36 cellular contexts compared by ENCODE assay signal in genomic region chr1:114231301-114231700, GRCh38.
"Had no signal": no experiment of that assay in that cellular context is flagged by ENCODE, and none has a peak within 500 bp of the region (broad histone marks: within the 10 kb centered on the region; RNA-seq: fewer than 3 reads in every experiment).

No MANE protein-coding gene starts in this region.

- H3K27me3 Mint-ChIP-seq: activated CD8-positive, alpha-beta memory T cell treated with anti-CD3 and anti-CD28 coated beads, Interleukin-2, amount 10 ng/mL, durations not matched to agents 7 days and 5 days; activated naive CD8-positive, alpha-beta T cell treated with anti-CD3 and anti-CD28 coated beads for 36 hours; activated naive CD8-positive, alpha-beta T cell treated with anti-CD3 and anti-CD28 coated beads, Interleukin-2, amount 50 U/mL, for 24 hours; brain had no signal

- H3K9me3 ChIP-seq: adrenal gland, breast epithelium, gastrocnemius medialis had no signal

- ATAC-seq: activated CD4-positive, CD25-positive, alpha-beta regulatory T cell treated with anti-CD3 and anti-CD28 coated beads, Interleukin-2, amount 50 U/mL, for 24 hours; activated CD8-positive, alpha-beta memory T cell treated with anti-CD3 and anti-CD28 coated beads, Interleukin-2, amount 10 ng/mL, durations not matched to agents 7 days and 5 days; activated CD8-positive, alpha-beta T cell treated with anti-CD3 and anti-CD28 coated beads, Interleukin-2, amount 10 ng/mL, durations not matched to agents 7 days and 5 days; activated naive CD8-positive, alpha-beta T cell treated with anti-CD3 and anti-CD28 coated beads, Interleukin-2, amount 50 U/mL, for 24 hours; esophagus mucosa; foreskin keratinocyte; gastrocnemius medialis; T-helper 17 cell had no signal

- H3K4me1 ChIP-seq: adrenal gland, breast epithelium, foreskin keratinocyte had no signal

- H3K27ac ChIP-seq: adrenal gland, breast epithelium, cardiac muscle cell, coronary artery, dorsolateral prefrontal cortex, foreskin keratinocyte, gastrocnemius medialis, WERI-Rb-1 had no signal

- H3K27ac Mint-ChIP-seq: activated B cell treated with CpG ODN at 0.5 μM for 24 hours; activated CD4-positive, alpha-beta memory T cell treated with anti-CD3 and anti-CD28 coated beads for 36 hours; activated CD8-positive, alpha-beta memory T cell treated with anti-CD3 and anti-CD28 coated beads, Interleukin-2, amount 10 ng/mL, durations not matched to agents 7 days and 5 days; activated CD8-positive, alpha-beta T cell treated with anti-CD3 and anti-CD28 coated beads, Interleukin-2, amount 10 ng/mL, durations not matched to agents 7 days and 5 days; activated naive CD4-positive, alpha-beta T cell treated with anti-CD3 and anti-CD28 coated beads for 36 hours; activated naive CD4-positive, alpha-beta T cell treated with anti-CD3 and anti-CD28 coated beads, Interleukin-2, amount 50 U/mL, for 24 hours; activated naive CD8-positive, alpha-beta T cell treated with anti-CD3 and anti-CD28 coated beads for 36 hours; activated naive CD8-positive, alpha-beta T cell treated with anti-CD3 and anti-CD28 coated beads, Interleukin-2, amount 50 U/mL, for 24 hours; activated T-helper 1 cell treated with anti-CD3 and anti-CD28 coated beads, Interleukin-12 subunit alpha, Interleukin-12 subunit beta, Interleukin-2, Interleukin-4 antibody, amounts not matched to agents 30 ng/mL and 10 ng/mL and 1 ng/mL, durations not matched to agents 14 hours and 24 hours and 36 hours; activated T-helper 2 cell treated with anti-CD3 and anti-CD28 coated beads, Interferon-gamma antibody, Interleukin-2, Interleukin-4, amounts not matched to agents 10 μg/mL and 5 μg/mL and 100 μg/mL, durations not matched to agents 14 hours and 24 hours and 36 hours; dendritic cell treated with granulocyte-macrophage colony-stimulating factor and Interleukin-4, amounts not matched to agents 40 ng/mL and 50 ng/mL, for 4 days; endodermal cell; T-helper 17 cell; T-helper 2 cell treated with Interferon-gamma antibody and Interleukin-4, amounts not matched to agents 5 μg/mL and 100 μg/mL, for 36 hours had no signal

- H3K36me3 ChIP-seq: adrenal gland, breast epithelium, cardiac muscle cell, gastrocnemius medialis, WERI-Rb-1 had no signal

- H3K4me3 Mint-ChIP-seq: activated B cell treated with CpG ODN at 0.5 μM for 24 hours; activated CD4-positive, alpha-beta memory T cell treated with anti-CD3 and anti-CD28 coated beads for 36 hours; activated CD8-positive, alpha-beta memory T cell treated with anti-CD3 and anti-CD28 coated beads, Interleukin-2, amount 10 ng/mL, durations not matched to agents 7 days and 5 days; activated CD8-positive, alpha-beta T cell treated with anti-CD3 and anti-CD28 coated beads, Interleukin-2, amount 10 ng/mL, durations not matched to agents 7 days and 5 days; activated naive CD4-positive, alpha-beta T cell treated with anti-CD3 and anti-CD28 coated beads for 36 hours; activated naive CD4-positive, alpha-beta T cell treated with anti-CD3 and anti-CD28 coated beads, Interleukin-2, amount 50 U/mL, for 24 hours; activated naive CD8-positive, alpha-beta T cell treated with anti-CD3 and anti-CD28 coated beads for 36 hours; activated naive CD8-positive, alpha-beta T cell treated with anti-CD3 and anti-CD28 coated beads, Interleukin-2, amount 50 U/mL, for 24 hours; activated T-helper 1 cell treated with anti-CD3 and anti-CD28 coated beads, Interleukin-12 subunit alpha, Interleukin-12 subunit beta, Interleukin-2, Interleukin-4 antibody, amounts not matched to agents 30 ng/mL and 10 ng/mL and 1 ng/mL, durations not matched to agents 14 hours and 24 hours and 36 hours; brain; dendritic cell treated with granulocyte-macrophage colony-stimulating factor and Interleukin-4, amounts not matched to agents 40 ng/mL and 50 ng/mL, for 4 days; endodermal cell; T-helper 17 cell; T-helper 2 cell treated with Interferon-gamma antibody and Interleukin-4, amounts not matched to agents 5 μg/mL and 100 μg/mL, for 36 hours had no signal

- H3K4me3 ChIP-seq: adrenal gland, breast epithelium, cardiac muscle cell, coronary artery, dorsolateral prefrontal cortex, gastrocnemius medialis had no signal

- DNase-seq: activated B cell treated with CpG ODN at 0.5 μM for 24 hours; activated CD4-positive, alpha-beta memory T cell treated with anti-CD3 and anti-CD28 coated beads for 36 hours; activated CD4-positive, alpha-beta T cell treated with anti-CD3 and anti-CD28 coated beads for 48 hours; activated CD8-positive, alpha-beta memory T cell treated with anti-CD3 and anti-CD28 coated beads, Interleukin-2, amount 10 ng/mL, durations not matched to agents 7 days and 5 days; activated CD8-positive, alpha-beta memory T cell treated with anti-CD3 and anti-CD28 coated beads, Interleukin-2, amount 50 U/mL, for 4 hours; activated CD8-positive, alpha-beta T cell treated with anti-CD3 and anti-CD28 coated beads, Interleukin-2, amount 10 ng/mL, durations not matched to agents 7 days and 5 days; activated effector memory CD4-positive, alpha-beta T cell treated with anti-CD3 and anti-CD28 coated beads, Interleukin-2, amount 50 U/mL, for 16 hours; activated naive CD4-positive, alpha-beta T cell treated with anti-CD3 and anti-CD28 coated beads for 36 hours; activated naive CD8-positive, alpha-beta T cell treated with anti-CD3 and anti-CD28 coated beads for 36 hours; activated naive CD8-positive, alpha-beta T cell treated with anti-CD3 and anti-CD28 coated beads, Interleukin-2, amount 50 U/mL, for 24 hours; activated T-cell treated with anti-CD3 and anti-CD28 coated beads, Interleukin-2, amount 50 U/mL, for 1 hour; activated T-cell treated with anti-CD3 and anti-CD28 coated beads, Interleukin-2, amount 50 U/mL, for 48 hours; adrenal gland; amygdala; aorta; central memory CD4-positive, alpha-beta T cell; dorsolateral prefrontal cortex; effector memory CD4-positive, alpha-beta T cell; endodermal cell; foreskin keratinocyte; gastrocnemius medialis; T-helper 1 cell; T-helper 17 cell; T1000; WERI-Rb-1 had no signal

- H3K27me3 ChIP-seq: adrenal gland, breast epithelium, gastrocnemius medialis had no signal

- H3K4me1 Mint-ChIP-seq: activated B cell treated with CpG ODN at 0.5 μM for 24 hours; activated CD8-positive, alpha-beta memory T cell treated with anti-CD3 and anti-CD28 coated beads, Interleukin-2, amount 10 ng/mL, durations not matched to agents 7 days and 5 days; brain; endodermal cell had no signal

- H3K36me3 Mint-ChIP-seq: activated CD4-positive, alpha-beta memory T cell treated with anti-CD3 and anti-CD28 coated beads for 36 hours; activated CD8-positive, alpha-beta memory T cell treated with anti-CD3 and anti-CD28 coated beads, Interleukin-2, amount 10 ng/mL, durations not matched to agents 7 days and 5 days; activated naive CD4-positive, alpha-beta T cell treated with anti-CD3 and anti-CD28 coated beads, Interleukin-2, amount 50 U/mL, for 24 hours; activated naive CD8-positive, alpha-beta T cell treated with anti-CD3 and anti-CD28 coated beads for 36 hours; brain had no signal

- H3K9me3 Mint-ChIP-seq: activated B cell treated with CpG ODN at 0.5 μM for 24 hours; activated CD4-positive, alpha-beta memory T cell treated with anti-CD3 and anti-CD28 coated beads for 36 hours; activated naive CD4-positive, alpha-beta T cell treated with anti-CD3 and anti-CD28 coated beads for 36 hours; activated naive CD4-positive, alpha-beta T cell treated with anti-CD3 and anti-CD28 coated beads, Interleukin-2, amount 50 U/mL, for 24 hours; activated naive CD8-positive, alpha-beta T cell treated with anti-CD3 and anti-CD28 coated beads for 36 hours; activated naive CD8-positive, alpha-beta T cell treated with anti-CD3 and anti-CD28 coated beads, Interleukin-2, amount 50 U/mL, for 24 hours; activated T-helper 1 cell treated with anti-CD3 and anti-CD28 coated beads, Interleukin-12 subunit alpha, Interleukin-12 subunit beta, Interleukin-2, Interleukin-4 antibody, amounts not matched to agents 30 ng/mL and 10 ng/mL and 1 ng/mL, durations not matched to agents 14 hours and 24 hours and 36 hours; activated T-helper 2 cell treated with anti-CD3 and anti-CD28 coated beads, Interferon-gamma antibody, Interleukin-2, Interleukin-4, amounts not matched to agents 10 μg/mL and 5 μg/mL and 100 μg/mL, durations not matched to agents 14 hours and 24 hours and 36 hours; dendritic cell treated with granulocyte-macrophage colony-stimulating factor and Interleukin-4, amounts not matched to agents 40 ng/mL and 50 ng/mL, for 4 days; endodermal cell; T-helper 2 cell treated with Interferon-gamma antibody and Interleukin-4, amounts not matched to agents 5 μg/mL and 100 μg/mL, for 36 hours had no signal
